1 cellular context compared by ENCODE assay signal in genomic region chrX:86002076-86002896, GRCh38.
TF ChIP-seq lines count a peak whose summit lies in the region.

No MANE protein-coding gene starts in this region.

TF ChIP-seq in HepG2, 621 proteins besides CTCF, POLR2A, EP300 and RAD21 (continued from another document and continues in another):
- TF ChIP-seq HMGXB4 (CRISPR knock-in tag; IDR thresholded peaks at IDR 0.05; ENCODE audit: borderline replicate concordance in 1 of 2, low read depth in 1 of 2) (0 out of 4 replicates have a peak, but pooled peaks of 1 of the 2 experiments have one; percentile 43), ARID5B (CRISPR knock-in tag; IDR thresholded peaks at IDR 0.05) (peak; percentile 59), SALL1 (CRISPR knock-in tag; IDR thresholded peaks at IDR 0.05) (peak; percentile 73), SOX5 (CRISPR knock-in tag; IDR thresholded peaks at IDR 0.05; ENCODE audit: borderline replicate concordance) (peak; percentile 22; the same call in 1 of the 2 replicates), ZNF850 (CRISPR knock-in tag; conservative IDR thresholded peaks at IDR 0.05) (no peak), ZKSCAN1 (IDR thresholded peaks at IDR 0.05; ENCODE audit: low read length) (no peak), ZNF639 (CRISPR knock-in tag; conservative IDR thresholded peaks at IDR 0.05) (no peak), ZMYM4 (CRISPR knock-in tag; IDR thresholded peaks at IDR 0.05) (peak; percentile 68), MTF1 (CRISPR knock-in tag; IDR thresholded peaks at IDR 0.05) (no peak), NFRKB (IDR thresholded peaks at IDR 0.05) (0 out of 2 replicates have a peak, but pooled peaks have one; percentile 15), KDM5B (CRISPR knock-in tag; IDR thresholded peaks at IDR 0.05; ENCODE audit: borderline replicate concordance) (peak; percentile 32; the same call in 1 of the 2 replicates), ZNF501 (CRISPR knock-in tag; IDR thresholded peaks at IDR 0.05) (0 out of 2 replicates have a peak, but pooled peaks have one; percentile 44), ZNF326 (CRISPR knock-in tag; IDR thresholded peaks at IDR 0.05; ENCODE audit: borderline replicate concordance) (no peak), ETV5 (CRISPR knock-in tag; IDR thresholded peaks at IDR 0.05; ENCODE audit: borderline replicate concordance) (no peak; the same call in 1 of the 2 replicates), TSC22D2 (CRISPR knock-in tag; IDR thresholded peaks at IDR 0.05; ENCODE audit: borderline replicate concordance) (no peak), GABPB1 (CRISPR knock-in tag; IDR thresholded peaks at IDR 0.05) (0 out of 2 replicates have a peak, but pooled peaks have one; percentile 21), NFAT5 (CRISPR knock-in tag; IDR thresholded peaks at IDR 0.05) (no peak), NR2C2 (CRISPR knock-in tag; IDR thresholded peaks at IDR 0.05; ENCODE audit: borderline replicate concordance) (no peak), RBAK (CRISPR knock-in tag; IDR thresholded peaks at IDR 0.05) (no peak), ZNF124 (CRISPR knock-in tag; IDR thresholded peaks at IDR 0.05) (0 out of 2 replicates have a peak, but pooled peaks have one; percentile 25), TAF1 (CRISPR knock-in tag; IDR thresholded peaks at IDR 0.05) (peak; percentile 16; the same call in 1 of the 2 replicates), ZBTB21 (CRISPR knock-in tag; IDR thresholded peaks at IDR 0.05) (no peak), ZNF432 (CRISPR knock-in tag; IDR thresholded peaks at IDR 0.05; ENCODE audit: borderline replicate concordance) (no peak)
- TF ChIP-seq, protein P1, sequence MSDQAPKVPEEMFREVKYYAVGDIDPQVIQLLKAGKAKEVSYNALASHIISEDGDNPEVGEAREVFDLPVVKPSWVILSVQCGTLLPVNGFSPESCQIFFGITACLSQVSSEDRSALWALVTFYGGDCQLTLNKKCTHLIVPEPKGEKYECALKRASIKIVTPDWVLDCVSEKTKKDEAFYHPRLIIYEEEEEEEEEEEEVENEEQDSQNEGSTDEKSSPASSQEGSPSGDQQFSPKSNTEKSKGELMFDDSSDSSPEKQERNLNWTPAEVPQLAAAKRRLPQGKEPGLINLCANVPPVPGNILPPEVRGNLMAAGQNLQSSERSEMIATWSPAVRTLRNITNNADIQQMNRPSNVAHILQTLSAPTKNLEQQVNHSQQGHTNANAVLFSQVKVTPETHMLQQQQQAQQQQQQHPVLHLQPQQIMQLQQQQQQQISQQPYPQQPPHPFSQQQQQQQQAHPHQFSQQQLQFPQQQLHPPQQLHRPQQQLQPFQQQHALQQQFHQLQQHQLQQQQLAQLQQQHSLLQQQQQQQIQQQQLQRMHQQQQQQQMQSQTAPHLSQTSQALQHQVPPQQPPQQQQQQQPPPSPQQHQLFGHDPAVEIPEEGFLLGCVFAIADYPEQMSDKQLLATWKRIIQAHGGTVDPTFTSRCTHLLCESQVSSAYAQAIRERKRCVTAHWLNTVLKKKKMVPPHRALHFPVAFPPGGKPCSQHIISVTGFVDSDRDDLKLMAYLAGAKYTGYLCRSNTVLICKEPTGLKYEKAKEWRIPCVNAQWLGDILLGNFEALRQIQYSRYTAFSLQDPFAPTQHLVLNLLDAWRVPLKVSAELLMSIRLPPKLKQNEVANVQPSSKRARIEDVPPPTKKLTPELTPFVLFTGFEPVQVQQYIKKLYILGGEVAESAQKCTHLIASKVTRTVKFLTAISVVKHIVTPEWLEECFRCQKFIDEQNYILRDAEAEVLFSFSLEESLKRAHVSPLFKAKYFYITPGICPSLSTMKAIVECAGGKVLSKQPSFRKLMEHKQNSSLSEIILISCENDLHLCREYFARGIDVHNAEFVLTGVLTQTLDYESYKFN (CRISPR knock-in tag; conservative IDR thresholded peaks at IDR 0.05), result peak; percentile 64
- TF ChIP-seq, protein P2, sequence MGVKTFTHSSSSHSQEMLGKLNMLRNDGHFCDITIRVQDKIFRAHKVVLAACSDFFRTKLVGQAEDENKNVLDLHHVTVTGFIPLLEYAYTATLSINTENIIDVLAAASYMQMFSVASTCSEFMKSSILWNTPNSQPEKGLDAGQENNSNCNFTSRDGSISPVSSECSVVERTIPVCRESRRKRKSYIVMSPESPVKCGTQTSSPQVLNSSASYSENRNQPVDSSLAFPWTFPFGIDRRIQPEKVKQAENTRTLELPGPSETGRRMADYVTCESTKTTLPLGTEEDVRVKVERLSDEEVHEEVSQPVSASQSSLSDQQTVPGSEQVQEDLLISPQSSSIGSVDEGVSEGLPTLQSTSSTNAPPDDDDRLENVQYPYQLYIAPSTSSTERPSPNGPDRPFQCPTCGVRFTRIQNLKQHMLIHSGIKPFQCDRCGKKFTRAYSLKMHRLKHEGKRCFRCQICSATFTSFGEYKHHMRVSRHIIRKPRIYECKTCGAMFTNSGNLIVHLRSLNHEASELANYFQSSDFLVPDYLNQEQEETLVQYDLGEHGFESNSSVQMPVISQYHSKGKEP (CRISPR knock-in tag; IDR thresholded peaks at IDR 0.05), result no peak
- TF ChIP-seq, protein P3, sequence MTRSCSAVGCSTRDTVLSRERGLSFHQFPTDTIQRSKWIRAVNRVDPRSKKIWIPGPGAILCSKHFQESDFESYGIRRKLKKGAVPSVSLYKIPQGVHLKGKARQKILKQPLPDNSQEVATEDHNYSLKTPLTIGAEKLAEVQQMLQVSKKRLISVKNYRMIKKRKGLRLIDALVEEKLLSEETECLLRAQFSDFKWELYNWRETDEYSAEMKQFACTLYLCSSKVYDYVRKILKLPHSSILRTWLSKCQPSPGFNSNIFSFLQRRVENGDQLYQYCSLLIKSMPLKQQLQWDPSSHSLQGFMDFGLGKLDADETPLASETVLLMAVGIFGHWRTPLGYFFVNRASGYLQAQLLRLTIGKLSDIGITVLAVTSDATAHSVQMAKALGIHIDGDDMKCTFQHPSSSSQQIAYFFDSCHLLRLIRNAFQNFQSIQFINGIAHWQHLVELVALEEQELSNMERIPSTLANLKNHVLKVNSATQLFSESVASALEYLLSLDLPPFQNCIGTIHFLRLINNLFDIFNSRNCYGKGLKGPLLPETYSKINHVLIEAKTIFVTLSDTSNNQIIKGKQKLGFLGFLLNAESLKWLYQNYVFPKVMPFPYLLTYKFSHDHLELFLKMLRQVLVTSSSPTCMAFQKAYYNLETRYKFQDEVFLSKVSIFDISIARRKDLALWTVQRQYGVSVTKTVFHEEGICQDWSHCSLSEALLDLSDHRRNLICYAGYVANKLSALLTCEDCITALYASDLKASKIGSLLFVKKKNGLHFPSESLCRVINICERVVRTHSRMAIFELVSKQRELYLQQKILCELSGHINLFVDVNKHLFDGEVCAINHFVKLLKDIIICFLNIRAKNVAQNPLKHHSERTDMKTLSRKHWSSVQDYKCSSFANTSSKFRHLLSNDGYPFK (CRISPR knock-in tag; IDR thresholded peaks at IDR 0.05; ENCODE audit: borderline replicate concordance), result peak; percentile 57; the same call in 1 of the 2 replicates
- TF ChIP-seq, protein P4, sequence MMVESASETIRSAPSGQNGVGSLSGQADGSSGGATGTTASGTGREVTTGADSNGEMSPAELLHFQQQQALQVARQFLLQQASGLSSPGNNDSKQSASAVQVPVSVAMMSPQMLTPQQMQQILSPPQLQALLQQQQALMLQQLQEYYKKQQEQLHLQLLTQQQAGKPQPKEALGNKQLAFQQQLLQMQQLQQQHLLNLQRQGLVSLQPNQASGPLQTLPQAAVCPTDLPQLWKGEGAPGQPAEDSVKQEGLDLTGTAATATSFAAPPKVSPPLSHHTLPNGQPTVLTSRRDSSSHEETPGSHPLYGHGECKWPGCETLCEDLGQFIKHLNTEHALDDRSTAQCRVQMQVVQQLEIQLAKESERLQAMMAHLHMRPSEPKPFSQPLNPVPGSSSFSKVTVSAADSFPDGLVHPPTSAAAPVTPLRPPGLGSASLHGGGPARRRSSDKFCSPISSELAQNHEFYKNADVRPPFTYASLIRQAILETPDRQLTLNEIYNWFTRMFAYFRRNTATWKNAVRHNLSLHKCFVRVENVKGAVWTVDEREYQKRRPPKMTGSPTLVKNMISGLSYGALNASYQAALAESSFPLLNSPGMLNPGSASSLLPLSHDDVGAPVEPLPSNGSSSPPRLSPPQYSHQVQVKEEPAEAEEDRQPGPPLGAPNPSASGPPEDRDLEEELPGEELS (CRISPR knock-in tag; IDR thresholded peaks at IDR 0.05), result peak; percentile 33; the same call in 1 of the 2 replicates
- TF ChIP-seq, protein P5, sequence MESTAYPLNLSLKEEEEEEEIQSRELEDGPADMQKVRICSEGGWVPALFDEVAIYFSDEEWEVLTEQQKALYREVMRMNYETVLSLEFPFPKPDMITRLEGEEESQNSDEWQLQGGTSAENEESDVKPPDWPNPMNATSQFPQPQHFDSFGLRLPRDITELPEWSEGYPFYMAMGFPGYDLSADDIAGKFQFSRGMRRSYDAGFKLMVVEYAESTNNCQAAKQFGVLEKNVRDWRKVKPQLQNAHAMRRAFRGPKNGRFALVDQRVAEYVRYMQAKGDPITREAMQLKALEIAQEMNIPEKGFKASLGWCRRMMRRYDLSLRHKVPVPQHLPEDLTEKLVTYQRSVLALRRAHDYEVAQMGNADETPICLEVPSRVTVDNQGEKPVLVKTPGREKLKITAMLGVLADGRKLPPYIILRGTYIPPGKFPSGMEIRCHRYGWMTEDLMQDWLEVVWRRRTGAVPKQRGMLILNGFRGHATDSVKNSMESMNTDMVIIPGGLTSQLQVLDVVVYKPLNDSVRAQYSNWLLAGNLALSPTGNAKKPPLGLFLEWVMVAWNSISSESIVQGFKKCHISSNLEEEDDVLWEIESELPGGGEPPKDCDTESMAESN (CRISPR knock-in tag; conservative IDR thresholded peaks at IDR 0.05), result no peak
